27 cellular contexts compared by ENCODE assay signal in genomic region chr3:131620977-131621376, GRCh38.
A peak's percentile ranks its signal among the peaks of the same experiment; 100 is the strongest.
DNase-seq lines count a peak whose midpoint lies in the region; ATAC-seq and TF ChIP-seq lines count a peak whose summit lies in the region.
"Had no signal": no experiment of that assay in that cellular context is flagged by ENCODE, and none has a peak within 500 bp of the region (broad histone marks: within the 10 kb centered on the region; RNA-seq: fewer than 3 reads in every experiment).

No MANE protein-coding gene starts in this region.

- DNase-seq in GM06990 (ENCODE audit: extremely low read depth, insufficient read length) (peak; percentile 12), MV-4-11 (lab: John Stamatoyannopoulos, UW) (peak; percentile 81), islet precursor cell (no peak), mammary epithelial cell (no peak), H7 (no peak)
- DNase-seq in stimulated activated CD4-positive, alpha-beta T cell treated with anti-CD3 and anti-CD28 coated beads, Interleukin-2, amount 100 ng/mL, for 24 hours, result no peak
- DNase-seq: activated CD4-positive, alpha-beta T cell treated with anti-CD3 and anti-CD28 coated beads for 4 hours; activated CD8-positive, alpha-beta T cell treated with anti-CD3 and anti-CD28 coated beads, Interleukin-2, amount 10 ng/mL, durations not matched to agents 7 days and 5 days; amniotic stem cell; DMS153; erythroblast; NCI-H2081 treated with DMSO at 0.1 percent for 48 hours; NCI-H2227 treated with DMSO at 0.1 percent for 48 hours; NCI-H526 treated with DMSO at 0.1 percent for 48 hours; RPMI8226; stimulated activated CD4-positive, alpha-beta T cell treated with anti-CD3 and anti-CD28 coated beads, Interleukin-15, amount 100 ng/mL, for 24 hours; substantia nigra; T-helper 9 cell; trophoblast cell; WERI-Rb-1 had no signal

- no peaks in the 10 kb centered on the region for H3K4me1 ChIP-seq in mammary epithelial cell (ENCODE audit: insufficient read depth, low read length)
- H3K4me1 ChIP-seq: BLaER1 treated with 17β-estradiol and CSF1 and Interleukin-3, amounts not matched to agents 10 nM and 100 nM; SJSA1 had no signal

- H3K9me3 ChIP-seq in mammary epithelial cell (replicated peaks; ENCODE audit: insufficient read depth, low read length), result no peaks in the 10 kb centered on the region
- H3K9me3 ChIP-seq: BLaER1 treated with 17β-estradiol and CSF1 and Interleukin-3, amounts not matched to agents 10 nM and 100 nM; SJSA1 had no signal

- intact Hi-C loops in mammary epithelial cell (cut with micrococcal nuclease), result no loop called here

- CTCF ChIA-PET in mammary epithelial cell (lab: Charles Lee; ENCODE audit: low non-redundant PET), result no interaction called here

- 20% methylated on average over 1 of the region's 1 CpG for WGBS in mammary epithelial cell (ENCODE audit: low coverage, missing lambda C conversion rate)

- H3K27me3 ChIP-seq in GM06990 (replicated peaks; ENCODE audit: control insufficient read depth, insufficient read depth, low read length) (no peaks in the 10 kb centered on the region), mammary epithelial cell (ENCODE audit: insufficient read depth, low read length) (no peaks in the 10 kb centered on the region), H7 (ENCODE audit: control insufficient read depth, insufficient read depth, low read length) (no peaks in the 10 kb centered on the region)
- H3K27me3 ChIP-seq: BLaER1 treated with 17β-estradiol and CSF1 and Interleukin-3, amounts not matched to agents 10 nM and 100 nM; SJSA1 had no signal

- no peaks in the 10 kb centered on the region for H3K79me2 ChIP-seq in mammary epithelial cell (ENCODE audit: insufficient read depth, low read length)

- ATAC-seq in GM19351 (IDR thresholded peaks at IDR 0.05; ENCODE audit: unreplicated experiment), result peak; percentile 77
- peak; percentile 82 for ATAC-seq in HG02885 (IDR thresholded peaks at IDR 0.05; ENCODE audit: poor library complexity, unreplicated experiment)
- ATAC-seq: activated CD8-positive, alpha-beta T cell treated with anti-CD3 and anti-CD28 coated beads, Interleukin-2, amount 10 ng/mL, durations not matched to agents 7 days and 5 days; activated T-helper 17 cell treated with anti-CD3 and anti-CD28 coated beads, Interleukin-2, amount 50 U/mL, for 72 hours; stimulated activated effector memory CD8-positive, alpha-beta T cell treated with anti-CD3 and anti-CD28 coated beads, Interleukin-12 subunit alpha, Interleukin-12 subunit beta, amount 100 ng/mL, for 72 hours had no signal

- no peak overlapping the region for H2AFZ ChIP-seq in mammary epithelial cell (ENCODE audit: low read depth, low read length)

- in situ Hi-C loops in mammary epithelial cell (cut with MboI; ENCODE audit: low sequenced_read_pairs in 2 of 2), result no loop called here

- H3K4me2 ChIP-seq in mammary epithelial cell (ENCODE audit: insufficient read depth, low read depth, low read length), result no peak overlapping the region
- H3K4me2 ChIP-seq: BLaER1 treated with 17β-estradiol and CSF1 and Interleukin-3, amounts not matched to agents 10 nM and 100 nM had no signal

- no peak overlapping the region for H3K9ac ChIP-seq in mammary epithelial cell (ENCODE audit: insufficient read depth, low read length)
- H3K9ac ChIP-seq: BLaER1 treated with 17β-estradiol and CSF1 and Interleukin-3, amounts not matched to agents 10 nM and 100 nM had no signal

- TF ChIP-seq CTCF in GM06990 (IDR thresholded peaks at IDR 0.05; ENCODE audit: insufficient read depth, low read length, poor library complexity, severe bottlenecking) (no peak), mammary epithelial cell (conservative IDR thresholded peaks at IDR 0.05 in 1 of 2, IDR thresholded peaks at IDR 0.05 in 1 of 2; ENCODE audit: extremely low read depth in 1 of 2, insufficient read depth in 1 of 2, low read depth in 1 of 2, low read length in 2 of 2) (no peak)

- dilution Hi-C loops in mammary epithelial cell (cut with HindIII; ENCODE audit: low sequenced_read_pairs), result no loop called here

- H3K36me3 ChIP-seq in GM06990 (ENCODE audit: control insufficient read depth, insufficient read depth, low read length) (no peaks in the 10 kb centered on the region), mammary epithelial cell (ENCODE audit: insufficient read depth, low read length) (no peaks in the 10 kb centered on the region), H7 (replicated peaks; ENCODE audit: control insufficient read depth, insufficient read depth, low read length) (no peaks in the 10 kb centered on the region)
- H3K36me3 ChIP-seq: BLaER1 treated with 17β-estradiol and CSF1 and Interleukin-3, amounts not matched to agents 10 nM and 100 nM; SJSA1; WERI-Rb-1 had no signal

- H3K27ac ChIP-seq in mammary epithelial cell (ENCODE audit: insufficient read depth, low read depth, low read length), result no peak overlapping the region
- H3K27ac ChIP-seq: 22Rv1; BLaER1 treated with 17β-estradiol and CSF1 and Interleukin-3, amounts not matched to agents 10 nM and 100 nM; SJSA1; WERI-Rb-1 had no signal

- BruUV-seq in mammary epithelial cell (replicated peaks; lab: Mats Ljungman, UMichigan), result no TSS peak

- no peaks in the 10 kb centered on the region for H4K20me1 ChIP-seq in mammary epithelial cell (ENCODE audit: insufficient read depth, low read length)
- H4K20me1 ChIP-seq: BLaER1 treated with 17β-estradiol and CSF1 and Interleukin-3, amounts not matched to agents 10 nM and 100 nM had no signal

- H3K4me3 ChIP-seq in GM06990 (replicated peaks; ENCODE audit: low read depth, low read length), result no peak overlapping the region
- H3K4me3 ChIP-seq in mammary epithelial cell (replicated peaks in 1 of 3; ENCODE audit: insufficient read depth in 1 of 3, low read depth in 2 of 3, low read length in 3 of 3), result no peak overlapping the region
- no peak overlapping the region for H3K4me3 ChIP-seq in H7 (ENCODE audit: insufficient read depth, low read depth, low read length)
- H3K4me3 ChIP-seq: BLaER1 treated with 17β-estradiol and CSF1 and Interleukin-3, amounts not matched to agents 10 nM and 100 nM; SJSA1 had no signal

Comparison
In these comparisons a context has a peak if more than half of its experiments do, and no peak if none do; other contexts are left out.
1. DNase-seq: peak in GM06990 (single experiment) and MV-4-11 (single experiment); none in islet precursor cell (single experiment), mammary epithelial cell (single experiment), stimulated activated CD4-positive, alpha-beta T cell treated with anti-CD3 and anti-CD28 coated beads, Interleukin-2, amount 100 ng/mL, for 24 hours (0 of 2) and H7 (single experiment).